17 cellular contexts compared by ENCODE assay signal in the genomic region with DNA sequence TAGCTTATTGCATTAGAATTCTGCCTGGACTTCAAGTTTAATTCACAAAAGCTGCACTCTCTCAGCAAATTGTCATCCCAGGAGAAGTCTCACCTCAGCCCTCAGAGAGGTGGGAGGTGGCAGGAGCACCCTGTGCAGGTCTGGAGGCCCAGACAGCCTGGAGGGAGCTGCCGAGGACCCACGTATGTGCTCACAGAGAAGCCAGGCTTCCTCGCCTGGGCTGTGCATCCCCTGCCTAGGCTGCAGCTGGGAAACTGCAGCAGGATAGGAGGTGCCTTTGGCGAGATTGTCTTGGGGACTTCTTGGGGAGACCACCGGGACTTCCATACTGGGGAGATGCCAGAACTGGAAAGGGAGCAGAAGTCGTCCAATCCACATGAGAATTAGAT. TPM values are rescaled to one million over a fixed set of nuclear protein-coding genes. Genes with fewer than 3 reads are reported as not detected.
DNase-seq lines count a peak whose midpoint lies in the region; ATAC-seq and TF ChIP-seq lines count a peak whose summit lies in the region.
"Had no signal": no experiment of that assay in that cellular context is flagged by ENCODE, and none has a peak within 500 bp of the region (broad histone marks: within the 10 kb centered on the region; RNA-seq: fewer than 3 reads in every experiment).

No MANE protein-coding gene starts in this region.

- DNase-seq in NCI-H82 (lab: John Stamatoyannopoulos, UW), result peak; percentile 45
- DNase-seq in NCI-H82 treated with DMSO at 0.1 percent for 48 hours (lab: John Stamatoyannopoulos, UW; ENCODE audit: unreplicated experiment), result no peak
- no peak for DNase-seq in HFFc6
- no peak for DNase-seq in activated naive CD8-positive, alpha-beta T cell treated with anti-CD3 and anti-CD28 coated beads, Interleukin-2, amount 50 U/mL, for 24 hours
- no peak for DNase-seq in GM19240 (ENCODE audit: insufficient read length, low spot score)
- no peak for DNase-seq in NOMO-1 treated with dmso at 0.1 percent for 144 hours (lab: John Stamatoyannopoulos, UW; ENCODE audit: unreplicated experiment)
- DNase-seq in medulla oblongata (ENCODE audit: extremely low spot score), result no peak
- DNase-seq: NCI-H1048, upper lobe of left lung had no signal

- H3K27me3 Mint-ChIP-seq in HFFc6 (ENCODE audit: insufficient read depth), result peaks cover 42% of the 10 kb centered on the region
- no peaks in the 10 kb centered on the region for H3K27me3 Mint-ChIP-seq in activated naive CD8-positive, alpha-beta T cell treated with anti-CD3 and anti-CD28 coated beads, Interleukin-2, amount 50 U/mL, for 24 hours
- peaks cover 55% of the 10 kb centered on the region for H3K27me3 Mint-ChIP-seq in nephron (ENCODE audit: low read depth)

- no peak for ATAC-seq in activated naive CD8-positive, alpha-beta T cell treated with anti-CD3 and anti-CD28 coated beads, Interleukin-2, amount 50 U/mL, for 24 hours

- peak overlapping the region; percentile 30; the same call in 1 of the 2 replicates for H3K4me3 Mint-ChIP-seq in HFFc6
- peak overlapping the region; percentile 77 for H3K4me3 Mint-ChIP-seq in activated naive CD8-positive, alpha-beta T cell treated with anti-CD3 and anti-CD28 coated beads, Interleukin-2, amount 50 U/mL, for 24 hours
- H3K4me3 Mint-ChIP-seq in nephron, result peak overlapping the region; percentile 77 to 79 (median 78)

- no peak overlapping the region for H3K27ac Mint-ChIP-seq in HFFc6
- H3K27ac Mint-ChIP-seq in activated naive CD8-positive, alpha-beta T cell treated with anti-CD3 and anti-CD28 coated beads, Interleukin-2, amount 50 U/mL, for 24 hours, result no peak overlapping the region
- H3K27ac Mint-ChIP-seq in nephron, result no peak overlapping the region

- no peak for TF ChIP-seq CTCF in HFFc6 (IDR thresholded peaks at IDR 0.05)
- no peak for TF ChIP-seq CTCF in nephron (IDR thresholded peaks at IDR 0.05; ENCODE audit: unreplicated experiment in 3 of 3)

- H3K9me3 Mint-ChIP-seq in HFFc6 (no peaks in the 10 kb centered on the region), nephron (no peaks in the 10 kb centered on the region)
- H3K9me3 Mint-ChIP-seq in activated naive CD8-positive, alpha-beta T cell treated with anti-CD3 and anti-CD28 coated beads, Interleukin-2, amount 50 U/mL, for 24 hours, result no peaks in the 10 kb centered on the region
- H3K9me3 Mint-ChIP-seq: activated naive CD4-positive, alpha-beta T cell treated with anti-CD3 and anti-CD28 coated beads, Interleukin-2, amount 50 U/mL, for 72 hours had no signal

- H3K36me3 Mint-ChIP-seq in HFFc6 (ENCODE audit: low read depth) (no peaks in the 10 kb centered on the region), nephron (ENCODE audit: low read depth) (no peaks in the 10 kb centered on the region)
- no peaks in the 10 kb centered on the region for H3K36me3 Mint-ChIP-seq in activated naive CD8-positive, alpha-beta T cell treated with anti-CD3 and anti-CD28 coated beads, Interleukin-2, amount 50 U/mL, for 24 hours (ENCODE audit: low read depth)
- H3K36me3 Mint-ChIP-seq: activated naive CD4-positive, alpha-beta T cell treated with anti-CD3 and anti-CD28 coated beads, Interleukin-2, amount 50 U/mL, for 72 hours had no signal

- H3K4me1 Mint-ChIP-seq in HFFc6 (ENCODE audit: low read depth) (no peaks in the 10 kb centered on the region), nephron (peaks cover 23% of the 10 kb centered on the region)
- peaks cover 26% of the 10 kb centered on the region for H3K4me1 Mint-ChIP-seq in activated naive CD8-positive, alpha-beta T cell treated with anti-CD3 and anti-CD28 coated beads, Interleukin-2, amount 50 U/mL, for 24 hours

RNA-seq across cellular contexts. Expression of a gene that starts 8.8 kb away (rescaled TPM):
- not detected for total RNA-seq in HFFc6 (2021; fragmentation: NEBNext Ultra II Directional; extraction: Animal tissue kit (Norgen Biotek cat#: 25700))
- total RNA-seq: A673, H7, HT1080, NCI-H460, Right ventricle myocardium inferior, smooth muscle cell, upper lobe of left lung had no signal

RNA-seq across cellular contexts. Expression of a gene that starts 14.0 kb away (rescaled TPM):
- 10 to 100 TPM; 19.9 to 27.6 (median 24.0) TPM for total RNA-seq in HFFc6 (2021; fragmentation: NEBNext Ultra II Directional; extraction: Animal tissue kit (Norgen Biotek cat#: 25700))

RNA-seq across cellular contexts. Expression of a gene that starts 28.3 kb away (rescaled TPM):
- total RNA-seq in HFFc6 (2021; fragmentation: NEBNext Ultra II Directional; extraction: Animal tissue kit (Norgen Biotek cat#: 25700)), result not detected
- total RNA-seq: smooth muscle cell had no signal

RNA-seq across cellular contexts. Expression of a gene that starts 34.4 kb away (rescaled TPM):
- total RNA-seq in HFFc6 (2021; fragmentation: NEBNext Ultra II Directional; extraction: Animal tissue kit (Norgen Biotek cat#: 25700)), result 10 to 100 TPM; 28.1 to 36.3 (median 32.1) TPM

RNA-seq across cellular contexts. Expression of a gene that starts 34.6 kb away (rescaled TPM):
- under 1 TPM; 0.26 to 0.85 (median 0.49) TPM for total RNA-seq in HFFc6 (2021; fragmentation: NEBNext Ultra II Directional; extraction: Animal tissue kit (Norgen Biotek cat#: 25700))
